8 cellular contexts compared by ENCODE assay signal in genomic region chr15:39429898-39430357, GRCh38.
DNase-seq lines count a peak whose midpoint lies in the region; ATAC-seq lines count a peak whose summit lies in the region.

No MANE protein-coding gene starts in this region.

- in situ Hi-C loops in Caki2 (cut with HindIII; ENCODE audit: low pct_unique_long_range_greater_than_20kb, low sequenced_read_pairs), result no loop called here

- DNase-seq in Caki2 (ENCODE audit: low read depth), result peak; percentile 3
- peak; percentile 59 for DNase-seq in NCI-H69 (lab: John Stamatoyannopoulos, UW)
- DNase-seq in iris pigment epithelial cell (ENCODE audit: low read depth), result peak; percentile 98
- DNase-seq in midbrain (lab: John Stamatoyannopoulos, UW), result no peak
- DNase-seq in anterior cingulate cortex (lab: John Stamatoyannopoulos, UW), result no peak

- peak; percentile 36 for ATAC-seq in GM21529 (IDR thresholded peaks at IDR 0.05; ENCODE audit: unreplicated experiment)
- ATAC-seq in GM19397 (IDR thresholded peaks at IDR 0.05; ENCODE audit: unreplicated experiment), result no peak
- no peak for ATAC-seq in HG02763 (IDR thresholded peaks at IDR 0.05; ENCODE audit: unreplicated experiment)

Comparison
In these comparisons a context has a peak if more than half of its experiments do, and no peak if none do; other contexts are left out.
1. DNase-seq: peak in Caki2 (single experiment), NCI-H69 (single experiment) and iris pigment epithelial cell (single experiment); none in midbrain (single experiment) and anterior cingulate cortex (0 of 58).